36 cellular contexts compared by ENCODE assay signal in genomic region chr11:45717526-45717925, GRCh38. TPM values are rescaled to one million over a fixed set of nuclear protein-coding genes. Genes with fewer than 3 reads are reported as not detected.
"Had no signal": no experiment of that assay in that cellular context is flagged by ENCODE, and none has a peak within 500 bp of the region (broad histone marks: within the 10 kb centered on the region; RNA-seq: fewer than 3 reads in every experiment).

No MANE protein-coding gene starts in this region.

- H3K27me3 ChIP-seq: MG63 had no signal

- H3K4me2 ChIP-seq: KMS-11 had no signal

- H3K27ac ChIP-seq: KMS-11 had no signal

- H3K4me3 ChIP-seq: MG63 had no signal

- H3K36me3 ChIP-seq: MG63 had no signal

- DNase-seq: Karpas-422, Kasumi-1, KG1, MG63, MM.1S, MV-4-11, NCI-H1048, NCI-H1092, NCI-H1092 treated with DMSO at 0.1 percent for 48 hours, NCI-H1105, NCI-H1105 treated with DMSO at 0.1 percent for 48 hours, NCI-H1417, NCI-H1417 treated with DMSO at 0.1 percent for 48 hours, NCI-H1436, NCI-H1436 treated with DMSO at 0.1 percent for 48 hours, NCI-H146, NCI-H1694, NCI-H1694 treated with DMSO at 0.1 percent for 48 hours, NCI-H187, NCI-H187 treated with DMSO at 0.1 percent for 48 hours, NCI-H1930, NCI-H2029, NCI-H2029 treated with DMSO at 0.1 percent for 48 hours, NCI-H2081, NCI-H2081 treated with DMSO at 0.1 percent for 48 hours, NCI-H2107, NCI-H2171, NCI-H2227 treated with DMSO at 0.1 percent for 48 hours, NCI-H226, NCI-H345, NCI-H446, NCI-H446 treated with DMSO at 0.1 percent for 48 hours, NCI-H510A had no signal

RNA-seq across cellular contexts. Expression of gene CHST1, which starts 52.1 kb away (rescaled TPM):
- total RNA-seq: MCF 10A, NCI-H460 had no signal
